In genomic region chr1:8396083-8396911, GRCh38 we compare ENCODE assay signal across 7 cellular contexts.
A peak's percentile ranks its signal among the peaks of the same experiment; 100 is the strongest.
DNase-seq lines count a peak whose midpoint lies in the region; ATAC-seq and TF ChIP-seq lines count a peak whose summit lies in the region.

No MANE protein-coding gene starts in this region.

- H3K4ac ChIP-seq in IMR-90 (ENCODE audit: low read depth, low read length): peak overlapping the region; percentile 94

- H3K36me3 ChIP-seq in IMR-90 (ENCODE audit: control insufficient read depth, insufficient read depth, low read length) (peaks cover 26% of the 10 kb centered on the region), adrenal gland (replicated peaks in 1 of 2) (peaks cover 0 to 3% of the 10 kb centered on the region in 2 donors), testis (ENCODE audit: low read depth, missing control alignments) (no peaks in the 10 kb centered on the region)

- H4K8ac ChIP-seq in IMR-90 (ENCODE audit: low read depth in 2 of 2, low read length in 2 of 2): peak overlapping the region; percentile 39 to 86

- H3K9me1 ChIP-seq in IMR-90 (ENCODE audit: insufficient read depth, low read length): peaks cover 24% of the 10 kb centered on the region

- H3K4me1 ChIP-seq in IMR-90 (ENCODE audit: control insufficient read depth, insufficient read depth, low read length): peaks cover 29% of the 10 kb centered on the region
- H3K4me1 ChIP-seq in adrenal gland (replicated peaks in 1 of 2): peaks cover 35 to 78% of the 10 kb centered on the region in 2 donors
- peaks cover 30% of the 10 kb centered on the region for H3K4me1 ChIP-seq in testis

- TF ChIP-seq RAD21 in IMR-90 (IDR thresholded peaks at IDR 0.05; ENCODE audit: low read length): no peak

- in situ Hi-C loops in IMR-90 (cut with MboI; ENCODE audit: low sequenced_read_pairs): no loop called here

- intact Hi-C loops in IMR-90 (cut with micrococcal nuclease): loop anchor here (2.0 kb wide), 1 partner anchor 23 kb away; no protein-coding TSS in a partner anchor
- intact Hi-C loops in adrenal gland (cut with DNase I): no loop called here
- intact Hi-C loops in testis (cut with DNase I; ENCODE audit: low total_unique reads): no loop called here

- H2BK20ac ChIP-seq in IMR-90 (ENCODE audit: low read depth, low read length): peak overlapping the region; percentile 93

- H3K14ac ChIP-seq in IMR-90 (replicated peaks; ENCODE audit: low read depth, low read length): peak overlapping the region; percentile 94

- TF ChIP-seq POLR2A in IMR-90 (IDR thresholded peaks at IDR 0.05; ENCODE audit: low read depth, low read length) (no peak), adrenal gland (IDR thresholded peaks at IDR 0.05) (no peak), testis (IDR thresholded peaks at IDR 0.05) (no peak)

- peak overlapping the region; percentile 24; the same call in 1 of the 2 replicates for H3K9ac ChIP-seq in IMR-90 (ENCODE audit: low read depth, low read length)

- POLR2A ChIA-PET in IMR-90 (lab: Charles Lee; ENCODE audit: unreplicated experiment): no interaction called here

- peak overlapping the region; percentile 93 for H2BK5ac ChIP-seq in IMR-90 (ENCODE audit: low read depth, low read length, poor library complexity, severe bottlenecking)

- BruUV-seq in IMR-90 (replicated peaks; lab: Mats Ljungman, UMichigan): no TSS peak

- no peak overlapping the region for H3K4me3 ChIP-seq in IMR-90 (ENCODE audit: insufficient read depth, low read depth, low read length)
- no peak overlapping the region for H3K4me3 ChIP-seq in adrenal gland
- no peak overlapping the region for H3K4me3 ChIP-seq in testis

- peak overlapping the region; percentile 86 for H3K56ac ChIP-seq in IMR-90 (ENCODE audit: extremely low read depth, insufficient read depth, low read length)

- peak overlapping the region; percentile 97 for H2AK5ac ChIP-seq in IMR-90 (ENCODE audit: low read depth, low read length)

- peak overlapping the region; percentile 80 for H4K5ac ChIP-seq in IMR-90 (ENCODE audit: low read depth, low read length)

- H3K27me3 ChIP-seq in IMR-90 (ENCODE audit: control insufficient read depth, insufficient read depth, low read length): no peaks in the 10 kb centered on the region
- no peaks in the 10 kb centered on the region for H3K27me3 ChIP-seq in adrenal gland
- H3K27me3 ChIP-seq in testis: no peaks in the 10 kb centered on the region

- no peak for TF ChIP-seq CTCF in IMR-90 (conservative IDR thresholded peaks at IDR 0.05; ENCODE audit: low read depth, low read length)
- TF ChIP-seq CTCF in adrenal gland (IDR thresholded peaks at IDR 0.05): no peak
- TF ChIP-seq CTCF in testis (IDR thresholded peaks at IDR 0.05): no peak

- peak overlapping the region; percentile 41; the same call in 1 of the 2 replicates for H3K4me2 ChIP-seq in IMR-90 (ENCODE audit: low read depth, low read length)

- no CpG with 5 or more reads among the region's 8 CpGs for WGBS in IMR-90 (ENCODE audit: extremely low coverage in 2 of 2, insufficient read length in 1 of 2), 2 experiments
- WGBS in adrenal gland, 4 donors: 35 to 46% (median 40%) methylated on average over 8 of the region's 8 CpGs
- WGBS in testis, 2 donors: 38 to 48% methylated on average over 8 of the region's 8 CpGs

- H3K9me3 ChIP-seq in IMR-90 (ENCODE audit: control insufficient read depth, insufficient read depth, low read length) (no peaks in the 10 kb centered on the region), adrenal gland (replicated peaks in 1 of 3) (no peaks in the 10 kb centered on the region), testis (no peaks in the 10 kb centered on the region)

- H3K23ac ChIP-seq in IMR-90 (ENCODE audit: low read depth, low read length): peak overlapping the region; percentile 86

- peak overlapping the region; percentile 11 for H2AK9ac ChIP-seq in IMR-90 (replicated peaks; ENCODE audit: low read depth, low read length, poor library complexity)

- peak; percentile 15 for ATAC-seq in IMR-90 (ENCODE audit: low read depth)

- peaks cover 37 to 74% of the 10 kb centered on the region in 2 experiments for H3K79me1 ChIP-seq in IMR-90 (ENCODE audit: low read depth in 1 of 2, low read length in 2 of 2)

- dilution Hi-C loops in IMR-90 (cut with HindIII; ENCODE audit: low sequenced_read_pairs, unreplicated experiment): no loop called here

- CTCF ChIA-PET in IMR-90 (lab: Yijun Ruan, JAX): interaction anchor here (1.4 to 1.8 kb wide), 2 partner anchors 13 to 67 kb away, joined by 6 to 8 read pairs; no protein-coding TSS in a partner anchor

- H3K27ac ChIP-seq in IMR-90 (ENCODE audit: insufficient read depth, low read length) (peak overlapping the region; percentile 81), adrenal gland (peak overlapping the region; percentile 34 to 82 (median 49)), testis (peak overlapping the region; percentile 42 to 76)

- peak; percentile 79 for DNase-seq in IMR-90
- DNase-seq in adrenal gland: peak in 1 of 7 donors; percentile 11
- DNase-seq in iris pigment epithelial cell (ENCODE audit: low read depth): peak; percentile 78
- DNase-seq in testis: no peak
- DNase-seq in NCI-H524 (lab: John Stamatoyannopoulos, UW): no peak
- DNase-seq in NCI-H1105 treated with DMSO at 0.1 percent for 48 hours (lab: John Stamatoyannopoulos, UW): no peak
- no peak for DNase-seq in OCI-M1 (lab: John Stamatoyannopoulos, UW)

- peak overlapping the region; percentile 87 for H2BK120ac ChIP-seq in IMR-90 (ENCODE audit: low read depth, low read length)

- peak overlapping the region; percentile 58 for H3K18ac ChIP-seq in IMR-90 (ENCODE audit: low read depth, low read length)

- H4K91ac ChIP-seq in IMR-90 (ENCODE audit: insufficient read depth, low read depth, low read length): peak overlapping the region; percentile 91

- peaks cover 28% of the 10 kb centered on the region; the same call in 1 of the 2 replicates for H4K20me1 ChIP-seq in IMR-90 (ENCODE audit: insufficient read depth, low read length)

- peak overlapping the region; percentile 65 for H2BK15ac ChIP-seq in IMR-90 (ENCODE audit: low read depth, low read length)

- H2AFZ ChIP-seq in IMR-90 (replicated peaks; ENCODE audit: low read length, poor library complexity): no peak overlapping the region

TF ChIP-seq in IMR-90, 13 proteins besides CTCF, POLR2A, EP300 and RAD21:
- TF ChIP-seq RCOR1 (IDR thresholded peaks at IDR 0.05; ENCODE audit: insufficient replicate concordance, low read length) (no peak), RFX5 (IDR thresholded peaks at IDR 0.05; ENCODE audit: low read depth, low read length) (no peak), NFE2L2 (IDR thresholded peaks at IDR 0.05; ENCODE audit: low read depth, low read length) (no peak), SMC3 (IDR thresholded peaks at IDR 0.05; ENCODE audit: low read depth, low read length) (no peak), BHLHE40 (IDR thresholded peaks at IDR 0.05; ENCODE audit: low read depth, low read length) (no peak), CHD1 (IDR thresholded peaks at IDR 0.05; ENCODE audit: low read depth, low read length) (no peak), CEBPB (IDR thresholded peaks at IDR 0.05; ENCODE audit: low read depth, low read length) (no peak), MAFK (IDR thresholded peaks at IDR 0.05; ENCODE audit: low read depth, low read length) (no peak; the same call in 1 of the 2 replicates), FOS (IDR thresholded peaks at IDR 0.05; ENCODE audit: low read depth, low read length) (no peak), USF2 (IDR thresholded peaks at IDR 0.05; ENCODE audit: low read depth, low read length) (no peak), MAZ (IDR thresholded peaks at IDR 0.05; ENCODE audit: borderline replicate concordance, low read depth, low read length) (no peak), MXI1 (IDR thresholded peaks at IDR 0.05; ENCODE audit: borderline replicate concordance, low read depth, low read length) (no peak), ELK1 (IDR thresholded peaks at IDR 0.05; ENCODE audit: borderline replicate concordance, low read depth, low read length) (no peak)

Comparison
In these comparisons a context has a peak if more than half of its experiments do, and no peak if none do; other contexts are left out.
1. DNase-seq: peak in IMR-90 (single experiment) and iris pigment epithelial cell (single experiment); none in testis (single experiment), NCI-H524 (0 of 2), NCI-H1105 treated with DMSO at 0.1 percent for 48 hours (single experiment) and OCI-M1 (single experiment).
2. Peak in every context shown above with its lines, with median percentiles within 50 percentile points of each other: H3K27ac ChIP-seq.